In genomic region chr6:47109281-47109680, GRCh38 we compare ENCODE assay signal across 1 cellular context.
TF ChIP-seq lines count a peak whose summit lies in the region.

No MANE protein-coding gene starts in this region.

TF ChIP-seq in WTC11, 78 proteins besides CTCF, POLR2A, EP300 and RAD21 (continued from another document):
- no peak for TF ChIP-seq ZNF425 (CRISPR knock-in tag; conservative IDR thresholded peaks at IDR 0.05)
- TF ChIP-seq TEAD4 (CRISPR knock-in tag; IDR thresholded peaks at IDR 0.05) = no peak
TF ChIP-seq in WTC11: peak in this region for 0.
